In the genomic region with DNA sequence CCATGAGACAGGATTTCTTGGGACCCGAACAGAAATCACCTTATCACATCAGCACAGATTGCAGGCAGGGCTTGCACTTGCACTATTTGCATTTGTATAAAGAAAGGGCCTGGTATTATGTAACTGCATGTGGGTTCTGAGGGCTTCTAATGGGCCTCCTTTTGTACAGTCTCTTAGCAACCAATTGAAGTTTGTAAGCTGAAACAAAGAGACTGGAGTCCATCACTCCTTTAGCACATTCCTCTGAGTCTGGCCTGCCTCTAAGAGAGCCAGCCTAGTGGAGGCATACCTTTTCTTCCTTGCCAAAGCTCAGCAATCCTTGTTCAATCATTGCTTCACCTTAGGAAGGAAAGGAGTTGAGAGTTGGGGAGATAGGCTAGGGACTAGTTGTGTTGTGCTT, we compare ENCODE assay signal across 26 cellular contexts.
DNase-seq lines count a peak whose midpoint lies in the region; ATAC-seq, FAIRE-seq and TF ChIP-seq lines count a peak whose summit lies in the region.
"Had no signal": no experiment of that assay in that cellular context is flagged by ENCODE, and none has a peak within 500 bp of the region (broad histone marks: within the 10 kb centered on the region; RNA-seq: fewer than 3 reads in every experiment).

No MANE protein-coding gene starts in this region.

- H2BK12ac ChIP-seq in H1 (ENCODE audit: low read depth, low read length) = peak overlapping the region; percentile 20; the same call in 1 of the 2 replicates

- TF ChIP-seq EP300 in H1 (IDR thresholded peaks at IDR 0.05; ENCODE audit: borderline replicate concordance in 1 of 2, low read depth in 2 of 2, low read length in 2 of 2) = peak in 1 of 2 experiments; percentile 92; a peak in 2 of 3 replicates

- TF ChIP-seq CTCF in H1 (IDR thresholded peaks at IDR 0.05; ENCODE audit: control extremely low read depth in 1 of 3, insufficient read depth in 1 of 3, low read depth in 1 of 3, low read length in 3 of 3) = no peak

- H3K23me2 ChIP-seq in H1 (ENCODE audit: low read depth, low read length) = no peaks in the 10 kb centered on the region

- no peak overlapping the region for H3K4me3 Mint-ChIP-seq in CD4-positive, alpha-beta memory T cell
- H3K4me3 Mint-ChIP-seq: activated CD4-positive, alpha-beta memory T cell treated with anti-CD3 and anti-CD28 coated beads for 36 hours; naive thymus-derived CD8-positive, alpha-beta T cell; stimulated activated naive B cell treated with anti-CD40 and anti-IgM and Interleukin-4, amounts not matched to agents 10 μg/mL and 1 μg/mL and 100 μg/mL, for 72 hours; T-helper 2 cell treated with Interferon-gamma antibody and Interleukin-4, amounts not matched to agents 5 μg/mL and 100 μg/mL, for 36 hours had no signal

- no peak; a peak in 1 of 4 replicates for TF ChIP-seq RAD21 in H1 (IDR thresholded peaks at IDR 0.05 in 1 of 2, conservative IDR thresholded peaks at IDR 0.05 in 1 of 2; ENCODE audit: low read depth in 2 of 2, low read length in 2 of 2)

- H3K4me3 ChIP-seq in H1 (ENCODE audit: extremely low read depth in 1 of 4, insufficient read depth in 2 of 4, low read depth in 3 of 4, low read length in 4 of 4) (peak overlapping the region in 1 of 4 experiments; percentile 45; a peak in 2 of 8 replicates), SJCRH30 (no peak overlapping the region)
- H3K4me3 ChIP-seq in CD4-positive, alpha-beta memory T cell (ENCODE audit: low read length in 2 of 2) = no peak overlapping the region
- H3K4me3 ChIP-seq: SK-N-MC, thoracic aorta had no signal

- peak in 1 of 2 experiments; percentile 64; a peak in 2 of 3 replicates for TF ChIP-seq POLR2A in H1 (IDR thresholded peaks at IDR 0.05; ENCODE audit: control extremely low read depth in 1 of 2, low read depth in 2 of 2, low read length in 2 of 2)

- H4K8ac ChIP-seq in H1 (ENCODE audit: extremely low read depth, insufficient read depth, low read length) = no peak overlapping the region

- H3K79me1 ChIP-seq in H1 (ENCODE audit: low read depth, low read length) = no peaks in the 10 kb centered on the region

- H3K4ac ChIP-seq in H1 (replicated peaks; ENCODE audit: insufficient read length, low read depth, low read length) = no peak overlapping the region

- POLR2A ChIA-PET in H1 (lab: Charles Lee; ENCODE audit: partially characterized antibody) = interaction anchor here (0.8 to 2.7 kb wide), 5 partner anchors 11 to 30 kb away, joined by 3 to 11 read pairs (median 5); no protein-coding TSS in a partner anchor
- POLR2A ChIA-PET in CD4-positive, alpha-beta memory T cell (lab: Charles Lee; ENCODE audit: partially characterized antibody) = no interaction called here

- H3K36me3 ChIP-seq in H1 (ENCODE audit: control insufficient read depth in 2 of 4, insufficient read depth in 4 of 4, low read length in 3 of 4) = no peaks in the 10 kb centered on the region
- no peaks in the 10 kb centered on the region for H3K36me3 ChIP-seq in SJCRH30
- H3K36me3 ChIP-seq in CD4-positive, alpha-beta memory T cell (ENCODE audit: insufficient read depth, low read length) = no peaks in the 10 kb centered on the region
- H3K36me3 ChIP-seq: thoracic aorta had no signal

- no peak overlapping the region for H4K5ac ChIP-seq in H1 (ENCODE audit: insufficient read length, low read depth, low read length)

- H4K91ac ChIP-seq in H1 (replicated peaks; ENCODE audit: insufficient read length, low read length) = no peak overlapping the region

- H3K56ac ChIP-seq in H1 (replicated peaks; ENCODE audit: insufficient read length, low read depth, low read length) = no peak overlapping the region

- no peak overlapping the region for H3K27ac Mint-ChIP-seq in CD4-positive, alpha-beta memory T cell
- H3K27ac Mint-ChIP-seq: activated CD4-positive, alpha-beta memory T cell treated with anti-CD3 and anti-CD28 coated beads for 36 hours; naive thymus-derived CD8-positive, alpha-beta T cell; stimulated activated naive B cell treated with anti-CD40 and anti-IgM and Interleukin-4, amounts not matched to agents 10 μg/mL and 1 μg/mL and 100 μg/mL, for 72 hours; T-helper 2 cell treated with Interferon-gamma antibody and Interleukin-4, amounts not matched to agents 5 μg/mL and 100 μg/mL, for 36 hours had no signal

- H2BK5ac ChIP-seq in H1 (ENCODE audit: low read depth, low read length) = peak overlapping the region; percentile 11

- H3K4me1 ChIP-seq in H1 (replicated peaks in 1 of 4; ENCODE audit: control insufficient read depth in 3 of 4, insufficient read depth in 4 of 4, low read length in 3 of 4) (peaks cover 11 to 30% (median 21%) of the 10 kb centered on the region in 4 experiments), SJCRH30 (no peaks in the 10 kb centered on the region)
- H3K4me1 ChIP-seq in CD4-positive, alpha-beta memory T cell (ENCODE audit: insufficient read depth, low read length) = no peaks in the 10 kb centered on the region

- H2AFZ ChIP-seq in H1 (ENCODE audit: low read length) = no peak overlapping the region

- H2BK120ac ChIP-seq in H1 (replicated peaks; ENCODE audit: low read depth, low read length) = peak overlapping the region; percentile 18

- H3K9me3 ChIP-seq in H1 (ENCODE audit: insufficient read depth in 2 of 2, low read depth in 1 of 2, low read length in 1 of 2) (peaks cover 0 to 7% of the 10 kb centered on the region in 2 experiments; a peak in 2 of 4 replicates), SJCRH30 (replicated peaks) (no peaks in the 10 kb centered on the region)
- no peaks in the 10 kb centered on the region for H3K9me3 ChIP-seq in CD4-positive, alpha-beta memory T cell (ENCODE audit: control insufficient read depth in 1 of 2, low read length in 2 of 2)
- H3K9me3 ChIP-seq: thoracic aorta had no signal

- H3K4me2 ChIP-seq in H1 (ENCODE audit: insufficient read depth in 1 of 2, low read depth in 2 of 2, low read length in 2 of 2) = peak overlapping the region; percentile 33 to 66

- peaks cover 0 to 6% (median 0%) of the 10 kb centered on the region in 8 donors for H3K9me3 Mint-ChIP-seq in CD4-positive, alpha-beta memory T cell
- H3K9me3 Mint-ChIP-seq: activated CD4-positive, alpha-beta memory T cell treated with anti-CD3 and anti-CD28 coated beads for 36 hours; naive thymus-derived CD8-positive, alpha-beta T cell; stimulated activated naive B cell treated with anti-CD40 and anti-IgM and Interleukin-4, amounts not matched to agents 10 μg/mL and 1 μg/mL and 100 μg/mL, for 72 hours; T-helper 2 cell treated with Interferon-gamma antibody and Interleukin-4, amounts not matched to agents 5 μg/mL and 100 μg/mL, for 36 hours had no signal

- intact Hi-C loops in CD4-positive, alpha-beta memory T cell (cut with micrococcal nuclease) = no loop called here

- H3K14ac ChIP-seq in H1 (ENCODE audit: insufficient read length) = no peak overlapping the region

- no peak overlapping the region for H3K23ac ChIP-seq in H1 (ENCODE audit: insufficient read length)

- CTCF ChIA-PET in H1 (lab: Charles Lee; ENCODE audit: partially characterized antibody) = interaction anchor here (1.5 to 2.1 kb wide), 2 partner anchors 11 to 18 kb away, joined by 6 read pairs; no protein-coding TSS in a partner anchor
- CTCF ChIA-PET in CD4-positive, alpha-beta memory T cell (lab: Charles Lee; ENCODE audit: partially characterized antibody) = no interaction called here

- H3K27ac ChIP-seq in H1 (ENCODE audit: low read depth, low read length) (peak overlapping the region; percentile 88), SJCRH30 (no peak overlapping the region)
- no peak overlapping the region for H3K27ac ChIP-seq in CD4-positive, alpha-beta memory T cell (ENCODE audit: low read depth, low read length)
- H3K27ac ChIP-seq: C4-2B, SK-N-MC, thoracic aorta had no signal

- no peaks in the 10 kb centered on the region for H3K27me3 Mint-ChIP-seq in CD4-positive, alpha-beta memory T cell
- H3K27me3 Mint-ChIP-seq: activated CD4-positive, alpha-beta memory T cell treated with anti-CD3 and anti-CD28 coated beads for 36 hours; naive thymus-derived CD8-positive, alpha-beta T cell; stimulated activated naive B cell treated with anti-CD40 and anti-IgM and Interleukin-4, amounts not matched to agents 10 μg/mL and 1 μg/mL and 100 μg/mL, for 72 hours had no signal

- no peak overlapping the region for H2AK5ac ChIP-seq in H1 (ENCODE audit: low read depth, low read length)

- peak overlapping the region; percentile 64 for H3K18ac ChIP-seq in H1 (ENCODE audit: extremely low read depth, low read length)

- H3K27me3 ChIP-seq in H1 (replicated peaks in 1 of 4; ENCODE audit: control insufficient read depth in 3 of 4, extremely low read depth in 1 of 4, insufficient read depth in 3 of 4, low read length in 3 of 4) (no peaks in the 10 kb centered on the region; a peak in 1 of 7 replicates), SJCRH30 (no peaks in the 10 kb centered on the region)
- H3K27me3 ChIP-seq in CD4-positive, alpha-beta memory T cell (ENCODE audit: insufficient read depth, low read length) = no peaks in the 10 kb centered on the region

- no peak overlapping the region for H2BK20ac ChIP-seq in H1 (ENCODE audit: low read length)

- H3K79me2 ChIP-seq in H1 (ENCODE audit: control insufficient read depth in 1 of 2, insufficient read depth in 2 of 2, low read length in 2 of 2) = no peaks in the 10 kb centered on the region

- no peaks in the 10 kb centered on the region for H3K36me3 Mint-ChIP-seq in CD4-positive, alpha-beta memory T cell
- H3K36me3 Mint-ChIP-seq: activated CD4-positive, alpha-beta memory T cell treated with anti-CD3 and anti-CD28 coated beads for 36 hours; naive thymus-derived CD8-positive, alpha-beta T cell had no signal

- H2BK15ac ChIP-seq in H1 (ENCODE audit: low read length) = no peak overlapping the region

- WGBS in H1 (ENCODE audit: extremely low coverage in 1 of 2, insufficient coverage in 1 of 2, insufficient read length in 1 of 2, insufficient replicate concordance in 2 of 2, low coverage in 1 of 2, low lambda C conversion rate in 2 of 2, missing lambda C conversion rate in 1 of 2), 2 experiments = 30% methylated on average over 1 of the region's 1 CpG; no CpG with 5 or more reads in 1 of the 2 experiments

- H3K4me1 Mint-ChIP-seq in CD4-positive, alpha-beta memory T cell = no peaks in the 10 kb centered on the region
- H3K4me1 Mint-ChIP-seq: naive thymus-derived CD8-positive, alpha-beta T cell had no signal

- DNase-seq in DMS79 treated with DMSO at 0.1 percent for 48 hours (lab: John Stamatoyannopoulos, UW) (peak; percentile 64), NCI-H1436 treated with DMSO at 0.1 percent for 48 hours (lab: John Stamatoyannopoulos, UW) (peak; percentile 31), H1 (ENCODE audit: low read depth in 1 of 2, low spot score in 2 of 2) (peak in 1 of 2 experiments; percentile 71), midbrain (lab: John Stamatoyannopoulos, UW) (peak; percentile 19), SJCRH30 (no peak)
- DNase-seq in activated CD4-positive, CD25-positive, alpha-beta regulatory T cell (lab: John Stamatoyannopoulos, UW) = no peak
- DNase-seq in CD4-positive, alpha-beta memory T cell = no peak
- DNase-seq: activated CD4-positive, alpha-beta memory T cell treated with anti-CD3 and anti-CD28 coated beads for 36 hours; activated gamma-delta T cell; Karpas-422; mesenchymal stem cell; naive thymus-derived CD8-positive, alpha-beta T cell; NCI-H2171; posterior cingulate gyrus; stimulated activated CD4-positive, alpha-beta T cell treated with anti-CD3 and anti-CD28 coated beads, Interleukin-2, amount 100 ng/mL, for 24 hours; stimulated activated naive B cell treated with anti-CD40 and anti-IgM and Interleukin-4, amounts not matched to agents 10 μg/mL and 1 μg/mL and 100 μg/mL, for 72 hours had no signal

- ATAC-seq in HG02610 (IDR thresholded peaks at IDR 0.05; ENCODE audit: unreplicated experiment) = no peak
- ATAC-seq: naive thymus-derived CD8-positive, alpha-beta T cell; stimulated activated naive B cell treated with anti-CD40 and anti-IgM and Interleukin-4, amounts not matched to agents 10 μg/mL and 1 μg/mL and 100 μg/mL, for 72 hours had no signal

- no peaks in the 10 kb centered on the region for H4K20me1 ChIP-seq in H1 (replicated peaks in 1 of 2; ENCODE audit: control insufficient read depth in 1 of 2, insufficient read depth in 2 of 2, low read length in 2 of 2)

- peak; percentile 99 for FAIRE-seq in H1 (lab: Jason Lieb, UNC)
- FAIRE-seq: colon, endothelial cell of umbilical vein, GM12891, GM19239, H54 had no signal

- H3K9ac ChIP-seq in H1 (replicated peaks in 1 of 4; ENCODE audit: extremely low read depth in 1 of 4, low read depth in 3 of 4, low read length in 3 of 4) = peak overlapping the region in 1 of 4 experiments; percentile 37; a peak in 1 of 7 replicates

Comparison
In these comparisons a context has a peak if more than half of its experiments do, and no peak if none do; other contexts are left out.
1. DNase-seq: peak in DMS79 treated with DMSO at 0.1 percent for 48 hours (single experiment), NCI-H1436 treated with DMSO at 0.1 percent for 48 hours (single experiment) and midbrain (single experiment); none in SJCRH30 (0 of 2), activated CD4-positive, CD25-positive, alpha-beta regulatory T cell (0 of 4) and CD4-positive, alpha-beta memory T cell (0 of 5).